In the genomic region with DNA sequence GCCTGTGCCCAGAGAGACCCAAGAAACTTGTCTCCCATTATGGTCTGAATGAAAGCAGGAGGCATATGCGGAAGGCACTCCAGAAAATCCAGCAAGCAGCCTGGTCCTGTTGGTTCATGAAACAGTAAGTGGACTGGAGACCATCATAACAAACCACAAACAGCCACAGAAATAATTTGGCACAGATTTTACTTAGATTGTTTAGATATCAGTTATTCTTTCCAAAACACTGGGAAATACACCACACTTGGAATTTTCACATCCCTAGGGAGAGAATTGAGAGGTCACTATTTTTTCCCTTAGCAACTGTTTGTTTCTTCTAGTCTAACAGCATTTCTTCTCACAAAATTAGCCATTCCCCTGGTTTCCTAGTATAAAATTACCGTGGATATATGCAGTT, we compare ENCODE assay signal across 1 cellular context.
TF ChIP-seq lines count a peak whose summit lies in the region.

No MANE protein-coding gene starts in this region.

TF ChIP-seq in HepG2, 621 proteins besides CTCF, POLR2A, EP300 and RAD21 (continued from another document):
- TF ChIP-seq, protein P1, sequence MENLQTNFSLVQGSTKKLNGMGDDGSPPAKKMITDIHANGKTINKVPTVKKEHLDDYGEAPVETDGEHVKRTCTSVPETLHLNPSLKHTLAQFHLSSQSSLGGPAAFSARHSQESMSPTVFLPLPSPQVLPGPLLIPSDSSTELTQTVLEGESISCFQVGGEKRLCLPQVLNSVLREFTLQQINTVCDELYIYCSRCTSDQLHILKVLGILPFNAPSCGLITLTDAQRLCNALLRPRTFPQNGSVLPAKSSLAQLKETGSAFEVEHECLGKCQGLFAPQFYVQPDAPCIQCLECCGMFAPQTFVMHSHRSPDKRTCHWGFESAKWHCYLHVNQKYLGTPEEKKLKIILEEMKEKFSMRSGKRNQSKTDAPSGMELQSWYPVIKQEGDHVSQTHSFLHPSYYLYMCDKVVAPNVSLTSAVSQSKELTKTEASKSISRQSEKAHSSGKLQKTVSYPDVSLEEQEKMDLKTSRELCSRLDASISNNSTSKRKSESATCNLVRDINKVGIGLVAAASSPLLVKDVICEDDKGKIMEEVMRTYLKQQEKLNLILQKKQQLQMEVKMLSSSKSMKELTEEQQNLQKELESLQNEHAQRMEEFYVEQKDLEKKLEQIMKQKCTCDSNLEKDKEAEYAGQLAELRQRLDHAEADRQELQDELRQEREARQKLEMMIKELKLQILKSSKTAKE (CRISPR knock-in tag; IDR thresholded peaks at IDR 0.05; ENCODE audit: borderline replicate concordance), result no peak
- no peak for TF ChIP-seq SAFB2 (CRISPR knock-in tag; IDR thresholded peaks at IDR 0.05; ENCODE audit: borderline replicate concordance, low read depth)
- TF ChIP-seq ZNF354B (CRISPR knock-in tag; IDR thresholded peaks at IDR 0.05), result no peak
- TF ChIP-seq CHCHD3 (CRISPR knock-in tag; IDR thresholded peaks at IDR 0.05), result no peak
- TF ChIP-seq TP53 (CRISPR knock-in tag; conservative IDR thresholded peaks at IDR 0.05), result no peak
- TF ChIP-seq, protein P2, sequence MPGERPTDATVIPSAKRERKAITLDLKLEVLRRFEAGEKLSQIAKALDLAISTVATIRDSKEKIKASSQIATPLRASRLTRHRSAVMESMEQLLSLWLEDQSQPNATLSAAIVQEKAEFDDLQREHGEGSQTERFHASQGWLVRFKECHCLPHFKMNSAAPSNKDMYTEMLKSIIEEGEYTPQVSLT (CRISPR knock-in tag; IDR thresholded peaks at IDR 0.05; ENCODE audit: borderline replicate concordance, low read depth), result no peak
- no peak for TF ChIP-seq ERF (CRISPR knock-in tag; IDR thresholded peaks at IDR 0.05)
- TF ChIP-seq, protein P3, sequence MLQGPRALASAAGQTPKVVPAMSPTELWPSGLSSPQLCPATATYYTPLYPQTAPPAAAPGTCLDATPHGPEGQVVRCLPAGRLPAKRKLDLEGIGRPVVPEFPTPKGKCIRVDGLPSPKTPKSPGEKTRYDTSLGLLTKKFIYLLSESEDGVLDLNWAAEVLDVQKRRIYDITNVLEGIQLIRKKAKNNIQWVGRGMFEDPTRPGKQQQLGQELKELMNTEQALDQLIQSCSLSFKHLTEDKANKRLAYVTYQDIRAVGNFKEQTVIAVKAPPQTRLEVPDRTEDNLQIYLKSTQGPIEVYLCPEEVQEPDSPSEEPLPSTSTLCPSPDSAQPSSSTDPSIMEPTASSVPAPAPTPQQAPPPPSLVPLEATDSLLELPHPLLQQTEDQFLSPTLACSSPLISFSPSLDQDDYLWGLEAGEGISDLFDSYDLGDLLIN (CRISPR knock-in tag; IDR thresholded peaks at IDR 0.05; ENCODE audit: borderline replicate concordance), result no peak
